2 cellular contexts compared by ENCODE assay signal in genomic region chr17:1390422-1391367, GRCh38.
TF ChIP-seq lines count a peak whose summit lies in the region.

No MANE protein-coding gene starts in this region.

TF ChIP-seq in HCT116, 20 proteins besides CTCF, POLR2A, EP300 and RAD21:
- TF ChIP-seq, protein P1, sequence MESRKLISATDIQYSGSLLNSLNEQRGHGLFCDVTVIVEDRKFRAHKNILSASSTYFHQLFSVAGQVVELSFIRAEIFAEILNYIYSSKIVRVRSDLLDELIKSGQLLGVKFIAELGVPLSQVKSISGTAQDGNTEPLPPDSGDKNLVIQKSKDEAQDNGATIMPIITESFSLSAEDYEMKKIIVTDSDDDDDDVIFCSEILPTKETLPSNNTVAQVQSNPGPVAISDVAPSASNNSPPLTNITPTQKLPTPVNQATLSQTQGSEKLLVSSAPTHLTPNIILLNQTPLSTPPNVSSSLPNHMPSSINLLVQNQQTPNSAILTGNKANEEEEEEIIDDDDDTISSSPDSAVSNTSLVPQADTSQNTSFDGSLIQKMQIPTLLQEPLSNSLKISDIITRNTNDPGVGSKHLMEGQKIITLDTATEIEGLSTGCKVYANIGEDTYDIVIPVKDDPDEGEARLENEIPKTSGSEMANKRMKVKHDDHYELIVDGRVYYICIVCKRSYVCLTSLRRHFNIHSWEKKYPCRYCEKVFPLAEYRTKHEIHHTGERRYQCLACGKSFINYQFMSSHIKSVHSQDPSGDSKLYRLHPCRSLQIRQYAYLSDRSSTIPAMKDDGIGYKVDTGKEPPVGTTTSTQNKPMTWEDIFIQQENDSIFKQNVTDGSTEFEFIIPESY (IDR thresholded peaks at IDR 0.05; ENCODE audit: extremely low read depth, insufficient replicate concordance, low read length) = no peak
- TF ChIP-seq JUND (IDR thresholded peaks at IDR 0.05) (no peak), TCF7L2 (IDR thresholded peaks at IDR 0.05; ENCODE audit: borderline replicate concordance, extremely low read depth, insufficient read depth, insufficient read length) (no peak), ELF1 (IDR thresholded peaks at IDR 0.05; ENCODE audit: borderline replicate concordance, low read depth) (no peak), SIN3A (IDR thresholded peaks at IDR 0.05; ENCODE audit: low read depth) (no peak), EGR1 (IDR thresholded peaks at IDR 0.05; ENCODE audit: low read depth) (no peak), ZFX (IDR thresholded peaks at IDR 0.05) (no peak), SP1 (IDR thresholded peaks at IDR 0.05; ENCODE audit: low read depth) (no peak), POLR2AphosphoS5 (IDR thresholded peaks at IDR 0.05; ENCODE audit: low read depth, low read length) (no peak), REST (IDR thresholded peaks at IDR 0.05; ENCODE audit: low read depth) (no peak), SRF (IDR thresholded peaks at IDR 0.05; ENCODE audit: low read depth) (no peak), EZH2 (IDR thresholded peaks at IDR 0.05) (no peak), ZNF274 (IDR thresholded peaks at IDR 0.05; ENCODE audit: low read depth, low read length) (no peak), CEBPB (IDR thresholded peaks at IDR 0.05; ENCODE audit: low read depth) (no peak), CBX3 (IDR thresholded peaks at IDR 0.05; ENCODE audit: low read depth) (no peak), EZH2phosphoT487 (IDR thresholded peaks at IDR 0.05; ENCODE audit: borderline replicate concordance) (no peak), FOSL1 (IDR thresholded peaks at IDR 0.05; ENCODE audit: low read depth) (no peak), YY1 (IDR thresholded peaks at IDR 0.05; ENCODE audit: extremely low read depth, insufficient replicate concordance, low read depth, low read length) (no peak)
- TF ChIP-seq, protein P2, sequence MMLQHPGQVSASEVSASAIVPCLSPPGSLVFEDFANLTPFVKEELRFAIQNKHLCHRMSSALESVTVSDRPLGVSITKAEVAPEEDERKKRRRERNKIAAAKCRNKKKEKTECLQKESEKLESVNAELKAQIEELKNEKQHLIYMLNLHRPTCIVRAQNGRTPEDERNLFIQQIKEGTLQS (IDR thresholded peaks at IDR 0.05) = no peak

TF ChIP-seq in SK-N-SH, 30 proteins besides CTCF, POLR2A, EP300 and RAD21 (continued from another document):
- peak; percentile 45; the same call in 1 of the 2 replicates for TF ChIP-seq GATA2 (CRISPR knock-in tag; IDR thresholded peaks at IDR 0.05)
- TF ChIP-seq RXRA (IDR thresholded peaks at IDR 0.05; ENCODE audit: borderline replicate concordance, low read depth) = no peak
- TF ChIP-seq GABPA (IDR thresholded peaks at IDR 0.05; ENCODE audit: low read depth) = no peak
